8 cellular contexts compared by ENCODE assay signal in the genomic region with DNA sequence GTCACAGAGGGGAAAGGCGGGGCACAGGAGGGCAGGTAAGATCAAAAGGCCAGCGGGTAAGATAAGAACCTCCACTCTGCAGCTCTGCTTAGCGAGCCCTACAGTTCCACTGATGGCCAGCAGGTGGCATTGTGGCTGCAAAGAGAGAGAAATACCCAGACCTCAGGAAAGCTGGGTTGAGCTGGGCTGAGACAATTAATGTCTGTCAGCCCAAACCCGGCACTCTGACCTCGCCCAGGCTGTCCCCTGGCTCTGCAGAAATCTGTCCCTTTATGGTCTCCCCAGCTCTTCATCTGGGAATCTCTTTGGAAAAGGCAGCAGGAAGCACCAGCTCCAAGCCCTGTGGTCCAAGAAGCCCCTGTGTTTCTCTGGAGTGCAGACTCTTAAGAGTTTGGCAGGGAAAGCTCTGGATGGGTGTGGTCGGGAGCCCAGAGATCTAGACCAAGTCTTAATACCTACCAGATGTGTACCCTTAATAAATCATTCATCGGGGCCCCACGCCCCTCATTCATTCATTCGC. TPM values are rescaled to one million over a fixed set of nuclear protein-coding genes. Genes with fewer than 3 reads are reported as not detected.
A peak's percentile ranks its signal among the peaks of the same experiment; 100 is the strongest.
DNase-seq lines count a peak whose midpoint lies in the region; ATAC-seq and TF ChIP-seq lines count a peak whose summit lies in the region.

No MANE protein-coding gene starts in this region.

- no peaks in the 10 kb centered on the region for H3K9me3 ChIP-seq in BLaER1
- no peaks in the 10 kb centered on the region for H3K9me3 ChIP-seq in OCI-LY3 (ENCODE audit: insufficient read depth, low read length)
- no peaks in the 10 kb centered on the region for H3K9me3 ChIP-seq in esophagus muscularis mucosa

- 30% methylated on average over 9 of the region's 9 CpGs for WGBS in esophagus muscularis mucosa

- peak; percentile 95 for DNase-seq in activated CD8-positive, alpha-beta memory T cell treated with anti-CD3 and anti-CD28 coated beads, Interleukin-2, amount 50 U/mL, for 48 hours
- DNase-seq in esophagus muscularis mucosa (ENCODE audit: extremely low spot score): no peak
- peak; percentile 85 for DNase-seq in stimulated activated naive CD4-positive, alpha-beta T cell treated with Interleukin-2 at 50 U/mL for 16 hours (lab: John Stamatoyannopoulos, UW)

- H3K4me3 Mint-ChIP-seq in nephron: no peak overlapping the region

- H3K9me3 Mint-ChIP-seq in nephron: no peaks in the 10 kb centered on the region

- peaks cover 22% of the 10 kb centered on the region for H3K4me1 Mint-ChIP-seq in nephron

- peaks cover 22% of the 10 kb centered on the region for H3K4me1 ChIP-seq in BLaER1
- peaks cover 5% of the 10 kb centered on the region for H3K4me1 ChIP-seq in OCI-LY3 (ENCODE audit: low read length)
- peaks cover 40 to 64% (median 56%) of the 10 kb centered on the region in 4 donors for H3K4me1 ChIP-seq in esophagus muscularis mucosa

- H2AFZ ChIP-seq in OCI-LY3 (ENCODE audit: low read depth, low read length): peak overlapping the region; percentile 70

- peak; percentile 63 for ATAC-seq in GM19043 (IDR thresholded peaks at IDR 0.05; ENCODE audit: low read depth, unreplicated experiment)
- ATAC-seq in HG03460 (IDR thresholded peaks at IDR 0.05; ENCODE audit: unreplicated experiment): peak; percentile 69

- TF ChIP-seq POLR2A in esophagus muscularis mucosa (IDR thresholded peaks at IDR 0.05; ENCODE audit: low read depth): no peak

- peak; percentile 98 for TF ChIP-seq CTCF in OCI-LY3 (IDR thresholded peaks at IDR 0.05; ENCODE audit: low read depth, low read length)
- peak in 2 of 3 experiments; percentile 98 to 99 for TF ChIP-seq CTCF in esophagus muscularis mucosa (IDR thresholded peaks at IDR 0.05)
- peak; percentile 97 to 99 (median 98) for TF ChIP-seq CTCF in nephron (IDR thresholded peaks at IDR 0.05; ENCODE audit: unreplicated experiment in 3 of 3)

- H3K36me3 ChIP-seq in BLaER1 (peaks cover 92% of the 10 kb centered on the region), OCI-LY3 (replicated peaks; ENCODE audit: low read depth, low read length) (no peaks in the 10 kb centered on the region), esophagus muscularis mucosa (peaks cover 32 to 93% (median 86%) of the 10 kb centered on the region in 4 donors)

- H3K36me3 Mint-ChIP-seq in nephron (ENCODE audit: low read depth): peaks cover 55% of the 10 kb centered on the region

- intact Hi-C loops in esophagus muscularis mucosa (cut with DNase I): loop anchor here (2.0 to 5.0 kb wide), 2 partner anchors 112 to 272 kb away; no protein-coding TSS in a partner anchor

- H3K9ac ChIP-seq in BLaER1: no peak overlapping the region
- no peak overlapping the region for H3K9ac ChIP-seq in OCI-LY3 (ENCODE audit: low read length)

- H3K4me3 ChIP-seq in BLaER1 (no peak overlapping the region), OCI-LY3 (ENCODE audit: low read length) (no peak overlapping the region), esophagus muscularis mucosa (no peak overlapping the region)

- H3K79me2 ChIP-seq in OCI-LY3 (ENCODE audit: low read length): no peaks in the 10 kb centered on the region

- no peak for TF ChIP-seq EP300 in esophagus muscularis mucosa (IDR thresholded peaks at IDR 0.05)

- H3K27me3 Mint-ChIP-seq in nephron (ENCODE audit: low read depth): no peaks in the 10 kb centered on the region

- H4K20me1 ChIP-seq in BLaER1 (peaks cover 23% of the 10 kb centered on the region; the same call in 1 of the 2 replicates), OCI-LY3 (ENCODE audit: insufficient read depth, low read length) (no peaks in the 10 kb centered on the region)

- no peaks in the 10 kb centered on the region for H3K27me3 ChIP-seq in BLaER1
- H3K27me3 ChIP-seq in OCI-LY3 (ENCODE audit: low read depth, low read length): no peaks in the 10 kb centered on the region
- H3K27me3 ChIP-seq in esophagus muscularis mucosa: no peaks in the 10 kb centered on the region

- peak overlapping the region in 2 of 3 experiments; percentile 33 to 61 for H3K27ac Mint-ChIP-seq in nephron

- H3K27ac ChIP-seq in BLaER1 (no peak overlapping the region), OCI-LY3 (ENCODE audit: low read length) (no peak overlapping the region), esophagus muscularis mucosa (replicated peaks in 1 of 4) (peak overlapping the region in 3 of 4 donors; percentile 29 to 55 (median 36))

- H3K4me2 ChIP-seq in BLaER1: peak overlapping the region; percentile 13; the same call in 1 of the 2 replicates
- H3K4me2 ChIP-seq in OCI-LY3 (ENCODE audit: low read length): peak overlapping the region; percentile 48

RNA-seq across cellular contexts. Expression of a gene that starts 8.3 kb away (rescaled TPM):
- total RNA-seq in esophagus muscularis mucosa: 100 to 1,000 TPM; 355 to 614 (median 564) TPM

RNA-seq across cellular contexts. Expression of a gene that starts 9.5 kb away (rescaled TPM):
- 10 to 100 TPM in 2 of 4 donors, 1 to 10 TPM in 2; 5.0 to 13.4 (median 9.9) TPM for total RNA-seq in esophagus muscularis mucosa

Comparison
In these comparisons a context has a peak if more than half of its experiments do, and no peak if none do; other contexts are left out.
1. H3K27ac ChIP-seq: peak in esophagus muscularis mucosa (3 of 4); none in BLaER1 (single experiment) and OCI-LY3 (single experiment).
2. Peak in every context shown above with its lines, with median percentiles within 50 percentile points of each other: CTCF ChIP-seq.